8 cellular contexts compared by ENCODE assay signal in genomic region chr3:122679085-122679466, GRCh38. TPM values are rescaled to one million over a fixed set of nuclear protein-coding genes. Genes with fewer than 3 reads are reported as not detected.
DNase-seq lines count a peak whose midpoint lies in the region; TF ChIP-seq lines count a peak whose summit lies in the region.

No MANE protein-coding gene starts in this region.

- H3K27ac ChIP-seq in RWPE1 (peak overlapping the region; percentile 84), neutrophil (peak overlapping the region; percentile 87), subcutaneous abdominal adipose tissue (ENCODE audit: low read depth, low read length) (peak overlapping the region; percentile 97)

- H3K9me3 ChIP-seq in neutrophil (no peaks in the 10 kb centered on the region), subcutaneous abdominal adipose tissue (ENCODE audit: control insufficient read depth in 5 of 5, low read length in 5 of 5) (no peaks in the 10 kb centered on the region)

- TF ChIP-seq CTCF in BJ (IDR thresholded peaks at IDR 0.05; ENCODE audit: insufficient read depth, low read depth, low read length) (peak; percentile 86), GM20000 (IDR thresholded peaks at IDR 0.05; ENCODE audit: extremely low read depth, missing control alignments) (peak; percentile 79), RWPE1 (conservative IDR thresholded peaks at IDR 0.05; ENCODE audit: low read depth) (peak; percentile 77), neutrophil (IDR thresholded peaks at IDR 0.05) (peak; percentile 55)

- CTCF ChIA-PET in BJ (lab: Yijun Ruan, JAX) (interaction anchor here (0.5 to 6.6 kb wide), 34 partner anchors 9 to 350 kb away, joined by 3 to 78 read pairs (median 4); partner anchors contain the start of genes DTX3L, FAM162A, PARP9 and SEMA5B), RWPE1 (lab: Yijun Ruan, JAX) (interaction anchor here (0.5 to 2.5 kb wide), 14 partner anchors 18 to 289 kb away, joined by 3 to 23 read pairs (median 3); no protein-coding TSS in a partner anchor)

- H3K27me3 ChIP-seq in BJ (ENCODE audit: control insufficient read depth, insufficient read depth, low read length) (no peaks in the 10 kb centered on the region), neutrophil (no peaks in the 10 kb centered on the region), subcutaneous abdominal adipose tissue (ENCODE audit: control insufficient read depth in 5 of 5, insufficient read depth in 4 of 5, low read length in 5 of 5) (no peaks in the 10 kb centered on the region)

- no peaks in the 10 kb centered on the region for H3K36me3 ChIP-seq in BJ (ENCODE audit: control insufficient read depth, insufficient read depth, low read length)
- H3K36me3 ChIP-seq in neutrophil, result no peaks in the 10 kb centered on the region
- no peaks in the 10 kb centered on the region for H3K36me3 ChIP-seq in subcutaneous abdominal adipose tissue (ENCODE audit: control insufficient read depth in 5 of 5, insufficient read depth in 5 of 5, low read length in 5 of 5)

- peaks cover 35 to 36% of the 10 kb centered on the region in 2 experiments for H3K4me1 ChIP-seq in neutrophil (ENCODE audit: control insufficient read depth in 1 of 2, insufficient read depth in 1 of 2, low read depth in 1 of 2, low read length in 1 of 2)
- H3K4me1 ChIP-seq in subcutaneous abdominal adipose tissue (ENCODE audit: control insufficient read depth in 5 of 5, insufficient read depth in 5 of 5, low read length in 5 of 5), result peaks cover 0 to 53% (median 32%) of the 10 kb centered on the region in 5 donors

- DNase-seq in BJ (ENCODE audit: low read depth), result no peak
- DNase-seq in GM20000 (ENCODE audit: low spot score), result peak; percentile 76
- peak; percentile 81 for DNase-seq in LoVo (ENCODE audit: low spot score)
- peak; percentile 61 for DNase-seq in RWPE1 (ENCODE audit: low spot score)
- peak; percentile 75 for DNase-seq in activated effector memory CD4-positive, alpha-beta T cell treated with Interleukin-2 at 50 U/mL for 16 hours
- peak; percentile 72 for DNase-seq in foreskin melanocyte

- H3K9ac ChIP-seq in subcutaneous abdominal adipose tissue (ENCODE audit: low read length in 5 of 5), result peak overlapping the region; percentile 16 to 92 (median 87)

- H3K4me3 ChIP-seq in BJ (ENCODE audit: low read depth, low read length) (no peak overlapping the region), neutrophil (ENCODE audit: low read depth in 1 of 2, low read length in 1 of 2) (peak overlapping the region; percentile 48 to 84), subcutaneous abdominal adipose tissue (ENCODE audit: low read depth in 1 of 5, low read length in 5 of 5) (peak overlapping the region; percentile 75 to 91 (median 89))

- POLR2A ChIA-PET in BJ (lab: Charles Lee), result no interaction called here
- POLR2A ChIA-PET in RWPE1 (lab: Yijun Ruan, JAX; ENCODE audit: low non-redundant PET), result interaction anchor here (0.9 kb wide), 1 partner anchor 115 kb away, joined by 3 read pairs; the partner anchor contains the start of genes DTX3L and PARP9

RNA-seq across cellular contexts. Expression of gene PARP14, which starts 1.6 kb away (rescaled TPM):
- 13.2 and 20.0 TPM in 2 replicates for polyA plus RNA-seq in BJ (2011; rRNA removed)
- polyA minus RNA-seq in BJ (2011; rRNA and poly(A)+ RNA removed), result 19.8 and 25.8 TPM in 2 replicates
